ENCODE assay signal across 9 cellular contexts in the genomic region with DNA sequence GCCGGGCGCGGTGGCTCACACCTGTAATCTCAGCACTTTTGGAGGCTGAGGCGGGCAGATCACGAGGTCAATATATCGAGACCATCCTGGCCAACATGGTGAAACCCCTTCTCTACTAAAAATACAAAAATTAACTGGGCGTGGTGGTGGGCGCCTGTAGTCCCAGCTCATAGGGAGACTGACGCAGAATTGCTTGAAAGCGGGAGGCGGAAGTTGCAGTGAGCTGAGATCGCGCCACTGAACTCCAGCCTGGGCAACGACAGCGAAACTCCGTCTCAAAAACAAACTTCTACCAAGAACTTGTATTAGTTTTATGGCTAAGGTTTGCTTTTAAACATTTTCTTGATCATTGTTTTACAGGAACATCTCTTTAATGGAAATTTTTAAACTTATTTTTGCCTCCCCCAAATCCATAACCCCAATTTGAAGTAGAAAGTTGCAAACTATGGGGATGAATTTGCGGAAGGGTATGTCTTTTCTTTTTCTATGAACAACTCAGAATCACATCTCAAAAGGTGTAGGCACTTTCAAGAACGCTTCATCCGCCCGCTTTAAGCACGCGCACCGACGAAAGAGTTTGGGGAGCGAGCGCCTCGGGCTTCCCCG. TPM values are rescaled to one million over a fixed set of nuclear protein-coding genes. Genes with fewer than 3 reads are reported as not detected.
DNase-seq lines count a peak whose midpoint lies in the region; TF ChIP-seq lines count a peak whose summit lies in the region.
"Had no signal": no experiment of that assay in that cellular context is flagged by ENCODE, and none has a peak within 500 bp of the region (broad histone marks: within the 10 kb centered on the region; RNA-seq: fewer than 3 reads in every experiment).

No MANE protein-coding gene starts in this region.

- no peak for DNase-seq in Jurkat, Clone E6-1 (ENCODE audit: low read depth, low spot score)
- DNase-seq in choroid plexus epithelial cell (ENCODE audit: low read depth) (no peak), GM19240 (ENCODE audit: insufficient read length, low spot score) (no peak), AG08395 (ENCODE audit: low spot score) (no peak), NCI-H1105 (lab: John Stamatoyannopoulos, UW) (no peak), ecto neural progenitor cell (ENCODE audit: low spot score) (no peak)

- H3K4me1 ChIP-seq in ACC112 (ENCODE audit: control insufficient read depth, insufficient read depth, low read length, unreplicated experiment), result peaks cover 11% of the 10 kb centered on the region
- H3K4me1 ChIP-seq in muscle layer of duodenum (ENCODE audit: control insufficient read depth in 1 of 2, insufficient read depth in 2 of 2, low read length in 2 of 2), result peaks cover 14 to 17% of the 10 kb centered on the region in 2 donors

- H2AFZ ChIP-seq in ACC112 (ENCODE audit: low read length, unreplicated experiment), result peak overlapping the region; percentile 92

- H3K27ac ChIP-seq in ACC112 (ENCODE audit: low read depth, low read length), result peak overlapping the region; percentile 64
- H3K27ac ChIP-seq in muscle layer of duodenum (ENCODE audit: low read length), result peak overlapping the region; percentile 85

- no peaks in the 10 kb centered on the region for H3K9me3 ChIP-seq in muscle layer of duodenum (ENCODE audit: control insufficient read depth in 1 of 2, low read length in 2 of 2)

- H3K36me3 ChIP-seq in ACC112 (ENCODE audit: insufficient read depth, low read length) (no peaks in the 10 kb centered on the region), muscle layer of duodenum (ENCODE audit: control insufficient read depth in 1 of 2, insufficient read depth in 2 of 2, low read length in 2 of 2) (no peaks in the 10 kb centered on the region)
- H3K36me3 ChIP-seq: cardiac muscle cell had no signal

- no peaks in the 10 kb centered on the region for H3K79me2 ChIP-seq in ACC112 (ENCODE audit: control insufficient read depth, insufficient read depth, low read length, unreplicated experiment)

- H3K4me3 ChIP-seq in ACC112 (ENCODE audit: low read depth, low read length) (peak overlapping the region; percentile 75), choroid plexus epithelial cell (ENCODE audit: low read depth, low read length) (peak overlapping the region; percentile 50), muscle layer of duodenum (ENCODE audit: low read depth in 1 of 2, low read length in 2 of 2) (peak overlapping the region; percentile 44 to 58)
- H3K4me3 ChIP-seq in Jurkat, Clone E6-1 (ENCODE audit: low read length), result peak overlapping the region; percentile 40
- H3K4me3 ChIP-seq: cardiac muscle cell had no signal

- no peak for TF ChIP-seq CTCF in choroid plexus epithelial cell (conservative IDR thresholded peaks at IDR 0.05; ENCODE audit: low read depth, low read length)

- H3K27me3 ChIP-seq in ACC112 (ENCODE audit: insufficient read depth, low read length) (no peaks in the 10 kb centered on the region), muscle layer of duodenum (ENCODE audit: low read depth, low read length) (no peaks in the 10 kb centered on the region)
- H3K27me3 ChIP-seq: cardiac muscle cell had no signal

RNA-seq across cellular contexts. Expression of a gene that starts 46.8 kb away (rescaled TPM):
- 4,686 TPM for polyA plus RNA-seq in Jurkat, Clone E6-1 (2012; ENCODE audit: insufficient read depth, insufficient read length)
